In the genomic region with DNA sequence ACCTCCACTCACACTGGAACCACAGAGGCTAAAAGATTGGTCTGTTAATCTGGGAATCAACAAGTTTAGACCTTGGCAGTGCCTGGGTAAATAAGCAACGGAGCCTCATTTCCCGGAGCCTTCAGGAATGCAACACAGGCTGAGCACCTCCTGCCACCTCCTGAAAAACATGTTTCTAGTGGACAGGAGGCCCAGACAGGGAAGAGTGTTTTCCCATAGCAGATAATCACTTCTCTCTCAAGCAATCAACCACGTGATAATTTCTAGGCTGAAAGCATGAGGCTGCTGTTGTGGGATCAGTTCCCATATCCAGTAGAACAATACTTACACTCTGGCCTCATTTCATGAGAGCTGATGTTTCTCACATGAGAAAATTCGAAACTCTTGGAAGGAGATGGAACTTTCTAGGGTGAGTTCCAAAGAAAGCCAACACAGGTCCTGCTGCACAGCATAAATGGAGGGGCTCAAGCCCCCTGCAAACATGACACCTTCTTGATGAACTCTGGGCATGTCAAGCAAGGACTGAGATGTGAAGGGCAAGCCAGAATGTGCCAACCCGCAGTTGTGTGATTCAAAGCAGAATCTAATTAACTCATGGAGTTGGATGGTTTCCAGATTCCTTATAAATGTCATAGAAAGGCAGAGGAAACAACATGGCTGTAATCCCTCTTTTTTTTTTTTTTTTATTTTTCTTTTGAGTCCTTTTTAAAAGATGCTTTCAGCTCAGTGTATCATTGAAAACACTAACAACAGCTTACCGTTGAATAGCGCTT, we compare ENCODE assay signal across 14 cellular contexts.
A peak's percentile ranks its signal among the peaks of the same experiment; 100 is the strongest.
DNase-seq lines count a peak whose midpoint lies in the region; ATAC-seq, FAIRE-seq and TF ChIP-seq lines count a peak whose summit lies in the region.
"Had no signal": no experiment of that assay in that cellular context is flagged by ENCODE, and none has a peak within 500 bp of the region (broad histone marks: within the 10 kb centered on the region; RNA-seq: fewer than 3 reads in every experiment).

No MANE protein-coding gene starts in this region.

- no peak for TF ChIP-seq CTCF in SK-N-SH (IDR thresholded peaks at IDR 0.05)
- TF ChIP-seq CTCF in fibroblast of the aortic adventitia (IDR thresholded peaks at IDR 0.05; ENCODE audit: insufficient read depth, low read length), result no peak
- no peak for TF ChIP-seq CTCF in retinal pigment epithelial cell (conservative IDR thresholded peaks at IDR 0.05; ENCODE audit: low read depth, low read length)
- TF ChIP-seq CTCF in endodermal cell (conservative IDR thresholded peaks at IDR 0.05), result no peak

- CTCF ChIA-PET in SK-N-SH (lab: Yijun Ruan, JAX), result interaction anchor here (1.1 kb wide), 1 partner anchor 247 kb away, joined by 4 read pairs; no protein-coding TSS in a partner anchor

- TF ChIP-seq RAD21 in SK-N-SH (IDR thresholded peaks at IDR 0.05; ENCODE audit: low read length), result no peak

- H2AFZ ChIP-seq in SK-N-SH (ENCODE audit: low read depth), result no peak overlapping the region

- DNase-seq in GM03348 (ENCODE audit: low spot score) (peak; percentile 32), SK-N-SH (peak; percentile 42), fibroblast of the aortic adventitia (ENCODE audit: low read depth) (peak; percentile 91), retinal pigment epithelial cell (ENCODE audit: low read depth) (peak; percentile 88), endodermal cell (no peak), frontal cortex (ENCODE audit: low spot score in 2 of 2) (no peak)
- DNase-seq: activated CD4-positive, CD25-positive, alpha-beta regulatory T cell treated with anti-CD3 and anti-CD28 coated beads, Interleukin-2, amount 50 U/mL, for 72 hours; caudate nucleus; kidney glomerular epithelial cell; NCI-H510A; nephron progenitor cell; SIG-M5 had no signal

- 49% methylated on average over 7 of the region's 7 CpGs for WGBS in SK-N-SH (ENCODE audit: low lambda C conversion rate)
- 88 to 97% methylated on average over 5 to 7 of the region's 7 CpGs for WGBS in endodermal cell (ENCODE audit: insufficient coverage in 1 of 2, insufficient read length in 1 of 2), 2 experiments

- H3F3A ChIP-seq in SK-N-SH (replicated peaks; ENCODE audit: insufficient read depth), result no peaks in the 10 kb centered on the region

- H4K20me1 ChIP-seq in SK-N-SH (ENCODE audit: insufficient read depth), result no peaks in the 10 kb centered on the region

- no peaks in the 10 kb centered on the region for H3K36me3 Mint-ChIP-seq in endodermal cell (ENCODE audit: low read depth)
- no peaks in the 10 kb centered on the region for H3K36me3 Mint-ChIP-seq in activated T-helper 17 cell treated with anti-CD3 and anti-CD28 coated beads, Interleukin-2, amount 50 U/mL, for 72 hours (ENCODE audit: low read depth)

- peaks cover 0 to 10% of the 10 kb centered on the region in 2 experiments; a peak in 2 of 4 replicates for H3K4me1 ChIP-seq in SK-N-SH (ENCODE audit: control insufficient read depth in 1 of 2, insufficient read depth in 2 of 2, low read depth in 1 of 2, low read length in 1 of 2)
- H3K4me1 ChIP-seq in endodermal cell (ENCODE audit: control insufficient read depth, insufficient read depth, low read length), result no peaks in the 10 kb centered on the region

- H3K9me3 ChIP-seq in SK-N-SH (no peaks in the 10 kb centered on the region), endodermal cell (ENCODE audit: control insufficient read depth, low read length) (no peaks in the 10 kb centered on the region)

- no peaks in the 10 kb centered on the region for H3K27me3 Mint-ChIP-seq in endodermal cell (ENCODE audit: insufficient read depth)
- H3K27me3 Mint-ChIP-seq in activated T-helper 17 cell treated with anti-CD3 and anti-CD28 coated beads, Interleukin-2, amount 50 U/mL, for 72 hours, result no peaks in the 10 kb centered on the region

- H3K4me3 ChIP-seq in SK-N-SH (ENCODE audit: low read depth in 2 of 2, low read length in 1 of 2) (no peak overlapping the region), fibroblast of the aortic adventitia (ENCODE audit: low read depth, low read length) (no peak overlapping the region), retinal pigment epithelial cell (ENCODE audit: low read length) (no peak overlapping the region), endodermal cell (ENCODE audit: low read length) (no peak overlapping the region)

- POLR2A ChIA-PET in SK-N-SH (lab: Yijun Ruan, JAX), result no interaction called here

- no peaks in the 10 kb centered on the region for H3K9me2 ChIP-seq in SK-N-SH

- H3K4me2 ChIP-seq in SK-N-SH, result no peak overlapping the region

- H3K27ac ChIP-seq in SK-N-SH (ENCODE audit: low read depth in 2 of 2, low read length in 1 of 2), result no peak overlapping the region
- no peak overlapping the region for H3K27ac ChIP-seq in endodermal cell (ENCODE audit: low read depth, low read length)

- H3K9me3 Mint-ChIP-seq in endodermal cell, result no peaks in the 10 kb centered on the region
- no peaks in the 10 kb centered on the region for H3K9me3 Mint-ChIP-seq in activated T-helper 17 cell treated with anti-CD3 and anti-CD28 coated beads, Interleukin-2, amount 50 U/mL, for 72 hours

- H3K4me1 Mint-ChIP-seq in endodermal cell, result peaks cover 6% of the 10 kb centered on the region
- H3K4me1 Mint-ChIP-seq in activated T-helper 17 cell treated with anti-CD3 and anti-CD28 coated beads, Interleukin-2, amount 50 U/mL, for 72 hours, result no peaks in the 10 kb centered on the region

- no peaks in the 10 kb centered on the region for H3K27me3 ChIP-seq in SK-N-SH (ENCODE audit: insufficient read depth)
- no peaks in the 10 kb centered on the region for H3K27me3 ChIP-seq in endodermal cell (ENCODE audit: control insufficient read depth, insufficient read depth, low read length, poor library complexity, severe bottlenecking)

- no peaks in the 10 kb centered on the region; the same call in 1 of the 2 replicates for H3K79me2 ChIP-seq in SK-N-SH (ENCODE audit: insufficient read depth)

- TF ChIP-seq EP300 in SK-N-SH (IDR thresholded peaks at IDR 0.05; ENCODE audit: borderline replicate concordance in 1 of 2, low read depth in 1 of 2, low read length in 1 of 2), result no peak

- H3K36me3 ChIP-seq in SK-N-SH (replicated peaks in 1 of 2; ENCODE audit: control insufficient read depth in 1 of 2, insufficient read depth in 2 of 2, low read length in 1 of 2) (no peaks in the 10 kb centered on the region), endodermal cell (ENCODE audit: control insufficient read depth, insufficient read depth, low read length) (no peaks in the 10 kb centered on the region)

- H3K4me3 Mint-ChIP-seq in endodermal cell, result no peak overlapping the region
- no peak overlapping the region for H3K4me3 Mint-ChIP-seq in activated T-helper 17 cell treated with anti-CD3 and anti-CD28 coated beads, Interleukin-2, amount 50 U/mL, for 72 hours
- H3K4me3 Mint-ChIP-seq: nephron progenitor cell had no signal

- no peak overlapping the region for H3K9ac ChIP-seq in SK-N-SH
- H3K9ac ChIP-seq in endodermal cell (ENCODE audit: extremely low read depth, low read length, poor library complexity, severe bottlenecking), result no peak overlapping the region

- ATAC-seq in HG02798 (IDR thresholded peaks at IDR 0.05; ENCODE audit: poor library complexity, unreplicated experiment), result no peak
- ATAC-seq in activated T-helper 17 cell treated with anti-CD3 and anti-CD28 coated beads, Interleukin-2, amount 50 U/mL, for 72 hours (replicated peaks), result no peak

- no peak for FAIRE-seq in frontal cortex (lab: Jason Lieb, UNC)

- H3K27ac Mint-ChIP-seq in endodermal cell, result no peak overlapping the region
- no peak overlapping the region for H3K27ac Mint-ChIP-seq in activated T-helper 17 cell treated with anti-CD3 and anti-CD28 coated beads, Interleukin-2, amount 50 U/mL, for 72 hours
- H3K27ac Mint-ChIP-seq: nephron progenitor cell had no signal

TF ChIP-seq in SK-N-SH, 30 proteins besides CTCF, POLR2A, EP300 and RAD21 (continues in another document):
- TF ChIP-seq, protein P1, sequence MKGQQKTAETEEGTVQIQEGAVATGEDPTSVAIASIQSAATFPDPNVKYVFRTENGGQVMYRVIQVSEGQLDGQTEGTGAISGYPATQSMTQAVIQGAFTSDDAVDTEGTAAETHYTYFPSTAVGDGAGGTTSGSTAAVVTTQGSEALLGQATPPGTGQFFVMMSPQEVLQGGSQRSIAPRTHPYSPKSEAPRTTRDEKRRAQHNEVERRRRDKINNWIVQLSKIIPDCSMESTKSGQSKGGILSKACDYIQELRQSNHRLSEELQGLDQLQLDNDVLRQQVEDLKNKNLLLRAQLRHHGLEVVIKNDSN (IDR thresholded peaks at IDR 0.05; ENCODE audit: borderline replicate concordance, low read depth), result no peak
- TF ChIP-seq RCOR1 (IDR thresholded peaks at IDR 0.05; ENCODE audit: low read length), result no peak
- TF ChIP-seq RFX5 (IDR thresholded peaks at IDR 0.05; ENCODE audit: low read length), result no peak
- TF ChIP-seq FOXJ3 (CRISPR knock-in tag; IDR thresholded peaks at IDR 0.05), result no peak
- TF ChIP-seq TCF12 (IDR thresholded peaks at IDR 0.05), result no peak
- TF ChIP-seq IRF3 (IDR thresholded peaks at IDR 0.05; ENCODE audit: low read depth, low read length), result no peak
- TF ChIP-seq NFIC (IDR thresholded peaks at IDR 0.05; ENCODE audit: borderline replicate concordance), result no peak

Comparison
In these comparisons a context has a peak if more than half of its experiments do, and no peak if none do; other contexts are left out.
1. DNase-seq: peak in GM03348 (single experiment), SK-N-SH (single experiment), fibroblast of the aortic adventitia (single experiment) and retinal pigment epithelial cell (single experiment); none in endodermal cell (single experiment) and frontal cortex (0 of 2).